Comparison of ENCODE assay signal across 8 cellular contexts in the genomic region with DNA sequence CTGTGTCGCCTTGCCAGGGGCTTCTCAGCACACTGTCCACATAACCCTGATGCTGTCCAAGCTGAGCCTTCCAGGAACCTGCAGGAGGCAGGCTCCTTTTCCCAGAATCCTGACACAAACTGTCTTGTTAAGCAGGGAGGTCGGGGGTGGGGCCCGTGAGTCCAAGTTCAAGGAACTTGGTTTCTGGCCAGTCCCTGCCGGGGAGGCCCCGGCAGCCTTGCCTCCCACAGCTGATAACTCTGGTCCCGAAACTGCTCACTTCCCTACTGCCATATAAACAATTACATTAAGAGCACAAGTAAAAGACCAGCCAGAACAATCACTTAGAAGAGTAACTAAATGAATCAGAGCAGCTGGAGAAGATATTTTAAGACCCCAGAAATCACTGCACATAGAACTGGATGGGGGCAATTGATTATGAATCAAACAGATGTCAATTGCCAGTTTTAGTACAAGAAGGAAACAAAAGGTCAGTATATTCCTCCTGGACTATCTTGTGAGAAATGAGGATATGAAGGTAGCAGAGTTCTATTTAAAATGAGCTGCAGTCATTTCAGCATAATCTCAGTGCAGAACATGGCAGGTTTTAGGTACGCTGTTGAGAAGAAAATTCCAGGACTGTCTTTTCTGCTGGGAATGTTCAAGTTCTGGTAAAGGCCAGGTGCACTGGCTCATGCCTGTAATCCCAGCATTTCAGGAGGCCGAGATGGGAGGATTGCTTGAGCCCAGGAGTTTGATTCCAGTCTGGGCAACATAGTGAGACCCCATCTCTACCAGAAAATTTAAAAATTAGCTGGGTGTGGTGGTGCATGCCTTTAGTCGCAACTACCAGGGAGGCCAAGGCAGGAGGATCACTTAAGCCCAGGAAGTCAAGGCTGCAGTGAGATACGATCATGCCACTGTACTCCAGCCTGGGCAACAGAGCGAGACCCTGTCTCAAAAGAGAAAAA.
DNase-seq lines count a peak whose midpoint lies in the region; ATAC-seq and TF ChIP-seq lines count a peak whose summit lies in the region.

No MANE protein-coding gene starts in this region.

- no peaks in the 10 kb centered on the region for H3K36me3 ChIP-seq in esophagus muscularis mucosa

- 50% methylated on average over 11 of the region's 11 CpGs for WGBS in esophagus muscularis mucosa

- TF ChIP-seq EP300 in esophagus muscularis mucosa (IDR thresholded peaks at IDR 0.05), result peak; percentile 73

- no peaks in the 10 kb centered on the region for H3K9me3 ChIP-seq in esophagus muscularis mucosa

- intact Hi-C loops in esophagus muscularis mucosa (cut with DNase I), result no loop called here
- intact Hi-C loops in posterior vena cava (cut with DNase I), result no loop called here

- ATAC-seq in GM21381 (IDR thresholded peaks at IDR 0.05; ENCODE audit: unreplicated experiment) (peak; percentile 98), HG03469 (IDR thresholded peaks at IDR 0.05; ENCODE audit: unreplicated experiment) (peak; percentile 91)

- H3K4me3 ChIP-seq in esophagus muscularis mucosa, result no peak overlapping the region

- peaks cover 15 to 33% (median 23%) of the 10 kb centered on the region in 4 donors for H3K4me1 ChIP-seq in esophagus muscularis mucosa

- no peak for TF ChIP-seq POLR2A in esophagus muscularis mucosa (IDR thresholded peaks at IDR 0.05; ENCODE audit: low read depth)

- no peaks in the 10 kb centered on the region for H3K27me3 ChIP-seq in esophagus muscularis mucosa

- DNase-seq in Daoy (ENCODE audit: low read depth) (peak; percentile 19), esophagus muscularis mucosa (ENCODE audit: extremely low spot score) (peak; percentile 93), posterior vena cava (ENCODE audit: low spot score) (peak; percentile 87), iPS-NIHi11 (ENCODE audit: low spot score) (no peak), NCI-H146 treated with DMSO at 0.1 percent for 48 hours (lab: John Stamatoyannopoulos, UW; ENCODE audit: unreplicated experiment) (no peak), SHP77 treated with DMSO at 0.1 percent for 48 hours (lab: John Stamatoyannopoulos, UW) (no peak)

- peak overlapping the region in 2 of 4 donors; percentile 28 to 40 for H3K27ac ChIP-seq in esophagus muscularis mucosa (replicated peaks in 1 of 4)

- no peak for TF ChIP-seq CTCF in esophagus muscularis mucosa (IDR thresholded peaks at IDR 0.05)

Comparison
In these comparisons a context has a peak if more than half of its experiments do, and no peak if none do; other contexts are left out.
1. DNase-seq: peak in Daoy (single experiment), esophagus muscularis mucosa (single experiment) and posterior vena cava (single experiment); none in iPS-NIHi11 (single experiment), NCI-H146 treated with DMSO at 0.1 percent for 48 hours (single experiment) and SHP77 treated with DMSO at 0.1 percent for 48 hours (single experiment).